Comparison of ENCODE assay signal across 8 cellular contexts in genomic region chrX:84186603-84187358, GRCh38. TPM values are rescaled to one million over a fixed set of nuclear protein-coding genes. Genes with fewer than 3 reads are reported as not detected.
DNase-seq lines count a peak whose midpoint lies in the region; ATAC-seq, FAIRE-seq and TF ChIP-seq lines count a peak whose summit lies in the region.

No MANE protein-coding gene starts in this region.

- H3K27me3 ChIP-seq in transverse colon = no peaks in the 10 kb centered on the region

- H3K4me1 ChIP-seq in kidney (ENCODE audit: control insufficient read depth in 1 of 2, insufficient read depth in 1 of 2, low read depth in 1 of 2, low read length in 2 of 2) (no peaks in the 10 kb centered on the region), transverse colon (no peaks in the 10 kb centered on the region)

- ATAC-seq in GM18519 (IDR thresholded peaks at IDR 0.05; ENCODE audit: low FRiP score, unreplicated experiment) (peak; percentile 30), HG03039 (IDR thresholded peaks at IDR 0.05; ENCODE audit: unreplicated experiment) (peak; percentile 28)
- no peak for ATAC-seq in activated T-helper 17 cell treated with anti-CD3 and anti-CD28 coated beads, Interleukin-2, amount 50 U/mL, for 72 hours (replicated peaks)

- TF ChIP-seq CTCF in kidney (IDR thresholded peaks at IDR 0.05; ENCODE audit: borderline replicate concordance, extremely low read depth, insufficient read depth) (no peak), transverse colon (IDR thresholded peaks at IDR 0.05) (no peak)

- H3K9ac ChIP-seq in kidney (ENCODE audit: low read length in 2 of 2) = peak overlapping the region; percentile 41 to 65

- no peak for TF ChIP-seq POLR2A in transverse colon (IDR thresholded peaks at IDR 0.05)

- peak; percentile 69 for FAIRE-seq in kidney (lab: Jason Lieb, UNC)

- peaks cover 20% of the 10 kb centered on the region for H3K27me3 Mint-ChIP-seq in activated T-helper 17 cell treated with anti-CD3 and anti-CD28 coated beads, Interleukin-2, amount 50 U/mL, for 72 hours

- H3K4me3 ChIP-seq in kidney (ENCODE audit: low read length in 2 of 2) (peak overlapping the region; percentile 66 to 78), transverse colon (peak overlapping the region; percentile 27 to 66 (median 52))

- H3K4me3 Mint-ChIP-seq in activated T-helper 17 cell treated with anti-CD3 and anti-CD28 coated beads, Interleukin-2, amount 50 U/mL, for 72 hours = peak overlapping the region; percentile 37

- H3K9me3 ChIP-seq in kidney (ENCODE audit: control insufficient read depth in 1 of 2, low read length in 2 of 2) = no peaks in the 10 kb centered on the region
- H3K9me3 ChIP-seq in transverse colon = no peaks in the 10 kb centered on the region

- TF ChIP-seq EP300 in transverse colon (IDR thresholded peaks at IDR 0.05; ENCODE audit: low read depth) = no peak

- H3K4me1 Mint-ChIP-seq in activated T-helper 17 cell treated with anti-CD3 and anti-CD28 coated beads, Interleukin-2, amount 50 U/mL, for 72 hours = no peaks in the 10 kb centered on the region

- in situ Hi-C loops in transverse colon (cut with MboI; ENCODE audit: low pct_ligation_motif_present in 1 of 4, low pct_unique_long_range_greater_than_20kb in 1 of 4, low sequenced_read_pairs in 3 of 4) = no loop called here

- H3K9me3 Mint-ChIP-seq in activated T-helper 17 cell treated with anti-CD3 and anti-CD28 coated beads, Interleukin-2, amount 50 U/mL, for 72 hours = peaks cover 8% of the 10 kb centered on the region

- intact Hi-C loops in kidney (cut with DNase I) (no loop called here), transverse colon (cut with DNase I; ENCODE audit: low total_unique reads) (no loop called here)

- H3K36me3 ChIP-seq in kidney (ENCODE audit: control insufficient read depth in 1 of 2, insufficient read depth in 2 of 2, low read length in 2 of 2) (no peaks in the 10 kb centered on the region), transverse colon (no peaks in the 10 kb centered on the region)

- no peak overlapping the region for H3K27ac Mint-ChIP-seq in activated T-helper 17 cell treated with anti-CD3 and anti-CD28 coated beads, Interleukin-2, amount 50 U/mL, for 72 hours

- DNase-seq in kidney (peak; percentile 16), transverse colon (peak; percentile 14), NCI-H1694 (lab: John Stamatoyannopoulos, UW) (no peak), AG08395 (ENCODE audit: low spot score) (no peak), NOMO-1 treated with dmso at 0.1 percent for 144 hours (lab: John Stamatoyannopoulos, UW; ENCODE audit: unreplicated experiment) (no peak)

- 41% methylated on average over 15 of the region's 15 CpGs; no CpG with 5 or more reads in 1 of the 2 donors for WGBS in transverse colon (ENCODE audit: low coverage in 1 of 2), 2 donors

- H3K36me3 Mint-ChIP-seq in activated T-helper 17 cell treated with anti-CD3 and anti-CD28 coated beads, Interleukin-2, amount 50 U/mL, for 72 hours (ENCODE audit: low read depth) = no peaks in the 10 kb centered on the region

- H3K27ac ChIP-seq in kidney (ENCODE audit: low read depth in 2 of 2, low read length in 2 of 2) (peak overlapping the region; percentile 41 to 72), transverse colon (peak overlapping the region; percentile 69 to 81 (median 75))

RNA-seq across cellular contexts. Expression of gene RPS6KA6, which starts 1.2 kb away (rescaled TPM):
- under 1 TPM; 0.11 to 0.71 TPM for total RNA-seq in activated T-helper 17 cell treated with anti-CD3 and anti-CD28 coated beads, Interleukin-2, amount 50 U/mL, for 72 hours
- 12.1 TPM for total RNA-seq in kidney
- polyA plus RNA-seq in kidney (ENCODE audit: insufficient read depth, low read depth, low replicate concordance) = 4.7 TPM
- total RNA-seq in transverse colon = 10 to 100 TPM in 3 of 4 donors, 1 to 10 TPM in 1; 2.2 to 16.4 (median 12.4) TPM

Comparison
In these comparisons a context has a peak if more than half of its experiments do, and no peak if none do; other contexts are left out.
1. DNase-seq: peak in kidney (single experiment) and transverse colon (single experiment); none in NCI-H1694 (single experiment), AG08395 (single experiment) and NOMO-1 treated with dmso at 0.1 percent for 144 hours (single experiment).